ENCODE assay signal across 19 cellular contexts in genomic region chr18:30999186-30999585, GRCh38. TPM values are rescaled to one million over a fixed set of nuclear protein-coding genes. Genes with fewer than 3 reads are reported as not detected.
DNase-seq lines count a peak whose midpoint lies in the region; ATAC-seq and TF ChIP-seq lines count a peak whose summit lies in the region.
"Had no signal": no experiment of that assay in that cellular context is flagged by ENCODE, and none has a peak within 500 bp of the region (broad histone marks: within the 10 kb centered on the region; RNA-seq: fewer than 3 reads in every experiment).

No MANE protein-coding gene starts in this region.

- DNase-seq in DMS53 (lab: John Stamatoyannopoulos, UW), result peak; percentile 27
- no peak for DNase-seq in DMS53 treated with DMSO at 0.1 percent for 48 hours (lab: John Stamatoyannopoulos, UW; ENCODE audit: unreplicated experiment)
- no peak for DNase-seq in LNCaP clone FGC (ENCODE audit: low read depth)
- peak; percentile 1 to 5 for DNase-seq in dermis microvascular lymphatic vessel endothelial cell (ENCODE audit: low read depth in 2 of 2)
- peak; percentile 12 for DNase-seq in pons (ENCODE audit: low spot score)
- no peak for DNase-seq in sciatic nerve (ENCODE audit: low spot score)
- DNase-seq in progenitor cell of endocrine pancreas (ENCODE audit: low spot score, unreplicated experiment), result no peak
- DNase-seq in NCI-H1694 (lab: John Stamatoyannopoulos, UW), result no peak
- DNase-seq: 8988T; activated T-cell treated with anti-CD3 and anti-CD28 coated beads, Interleukin-2, amount 50 U/mL, for 48 hours; erythroblast; GF-D8; NCI-H1930; stimulated activated CD4-positive, alpha-beta T cell treated with anti-CD3 and anti-CD28 coated beads, Interleukin-4, amount 100 ng/mL, for 1 hour; T-helper 9 cell; transverse colon had no signal

- H3K4me3 ChIP-seq in LNCaP clone FGC (ENCODE audit: low read depth, low read length), result no peak overlapping the region
- H3K4me3 ChIP-seq: GM23338, right atrium auricular region, transverse colon had no signal

- TF ChIP-seq CTCF in LNCaP clone FGC (IDR thresholded peaks at IDR 0.05; ENCODE audit: control insufficient read depth, extremely low read depth, insufficient read depth), result peak; percentile 36; the same call in 1 of the 2 replicates
- no peak for TF ChIP-seq CTCF in progenitor cell of endocrine pancreas (IDR thresholded peaks at IDR 0.05; ENCODE audit: unreplicated experiment)

- H3K4me1 Mint-ChIP-seq in progenitor cell of endocrine pancreas (ENCODE audit: low read depth), result peaks cover 3% of the 10 kb centered on the region
- H3K4me1 Mint-ChIP-seq: IgD-negative memory B cell had no signal

- H3K27ac Mint-ChIP-seq in progenitor cell of endocrine pancreas, result no peak overlapping the region
- H3K27ac Mint-ChIP-seq: GM23338, IgD-negative memory B cell had no signal

- peaks cover 14% of the 10 kb centered on the region for H3K27me3 Mint-ChIP-seq in progenitor cell of endocrine pancreas
- H3K27me3 Mint-ChIP-seq: IgD-negative memory B cell had no signal

- intact Hi-C loops in sciatic nerve (cut with DNase I), result no loop called here

- no peaks in the 10 kb centered on the region for H3K9me3 Mint-ChIP-seq in progenitor cell of endocrine pancreas (ENCODE audit: low read depth)
- H3K9me3 Mint-ChIP-seq: GM23338 had no signal

- ATAC-seq in sciatic nerve, result no peak

- no peaks in the 10 kb centered on the region for H3K36me3 Mint-ChIP-seq in progenitor cell of endocrine pancreas (ENCODE audit: insufficient read depth)
- H3K36me3 Mint-ChIP-seq: IgD-negative memory B cell had no signal

- H3K4me3 Mint-ChIP-seq in progenitor cell of endocrine pancreas (ENCODE audit: low read depth), result no peak overlapping the region
- H3K4me3 Mint-ChIP-seq: GM23338, IgD-negative memory B cell had no signal

RNA-seq across cellular contexts. Expression of gene DSC3, which starts 43.4 kb away (rescaled TPM):
- total RNA-seq in dermis microvascular lymphatic vessel endothelial cell, result under 0.01 TPM in 2 replicates
- total RNA-seq in sciatic nerve, result 2.9 TPM
- 1.2 TPM in 2 replicates for total RNA-seq in progenitor cell of endocrine pancreas

Comparison
In these comparisons a context has a peak if more than half of its experiments do, and no peak if none do; other contexts are left out.
1. DNase-seq: peak in DMS53 (single experiment), dermis microvascular lymphatic vessel endothelial cell (2 of 2) and pons (single experiment); none in DMS53 treated with DMSO at 0.1 percent for 48 hours (single experiment), LNCaP clone FGC (single experiment), sciatic nerve (single experiment), progenitor cell of endocrine pancreas (single experiment) and NCI-H1694 (single experiment).